In the genomic region with DNA sequence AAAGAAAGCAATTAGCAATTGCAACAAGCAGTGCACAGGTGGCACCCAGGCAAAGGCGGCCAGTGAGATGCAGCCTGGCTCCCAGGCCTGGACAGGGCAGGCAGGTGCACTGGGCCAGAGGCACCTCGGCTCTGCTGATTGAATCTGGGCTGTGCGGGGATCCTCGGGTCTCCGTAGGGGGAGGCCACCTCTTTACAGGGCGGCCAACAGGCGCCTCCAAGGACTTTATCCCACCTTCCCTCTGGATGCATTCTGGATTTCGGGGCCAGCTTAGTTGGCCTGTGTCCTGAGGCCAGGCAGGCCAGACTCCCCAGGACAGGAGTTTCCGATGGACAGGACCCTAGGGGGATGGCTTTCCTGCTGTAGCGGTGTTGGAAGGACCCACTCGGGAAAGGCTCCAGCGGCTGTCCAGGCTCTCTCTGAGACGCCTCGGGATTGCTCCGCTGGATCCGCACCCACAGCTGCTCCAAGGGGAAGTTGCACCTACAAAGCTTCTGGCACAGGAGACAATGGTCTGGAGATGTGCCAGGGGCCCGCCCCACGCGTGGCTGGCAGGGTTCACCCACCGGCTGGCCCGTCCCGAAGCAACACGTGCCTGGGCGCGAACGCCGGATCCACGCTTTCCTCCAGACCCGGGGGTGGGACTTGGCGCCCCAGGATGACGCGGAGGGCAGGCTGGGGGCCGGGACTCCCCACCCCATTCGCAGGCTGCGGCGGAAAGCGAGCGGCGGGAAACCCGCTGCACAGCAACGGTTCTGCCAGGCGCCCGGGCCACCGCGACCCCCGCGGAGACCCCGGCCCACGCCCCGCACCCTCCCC, we compare ENCODE assay signal across 9 cellular contexts. TPM values are rescaled to one million over a fixed set of nuclear protein-coding genes. Genes with fewer than 3 reads are reported as not detected.
A peak's percentile ranks its signal among the peaks of the same experiment; 100 is the strongest.
DNase-seq lines count a peak whose midpoint lies in the region; ATAC-seq and TF ChIP-seq lines count a peak whose summit lies in the region.
"Had no signal": no experiment of that assay in that cellular context is flagged by ENCODE, and none has a peak within 500 bp of the region (broad histone marks: within the 10 kb centered on the region; RNA-seq: fewer than 3 reads in every experiment).

No MANE protein-coding gene starts in this region.

- DNase-seq in DMS 273 treated with DMSO at 0.1 percent for 48 hours (lab: John Stamatoyannopoulos, UW) (peak; percentile 48), HFF-Myc (ENCODE audit: extremely low read depth, low read depth) (peak; percentile 32), NCI-H69 (lab: John Stamatoyannopoulos, UW) (peak; percentile 89), epithelial cell of proximal tubule (ENCODE audit: low read depth) (no peak)
- DNase-seq in activated CD8-positive, alpha-beta memory T cell treated with anti-CD3 and anti-CD28 coated beads, Interleukin-2, amount 50 U/mL, for 4 hours: peak; percentile 80
- DNase-seq in stimulated activated CD8-positive, alpha-beta memory T cell treated with anti-CD3 and anti-CD28 coated beads, Interleukin-7, amount 100 ng/mL, for 24 hours (ENCODE audit: low read depth): peak; percentile 61

- H3K27me3 ChIP-seq in mucosa of rectum (ENCODE audit: control insufficient read depth in 2 of 2, insufficient read depth in 2 of 2, low read length in 2 of 2): no peaks in the 10 kb centered on the region

- no peak for ATAC-seq in HG02981 (IDR thresholded peaks at IDR 0.05; ENCODE audit: unreplicated experiment)

- peak overlapping the region; percentile 77 for H3K4me3 ChIP-seq in HFF-Myc (replicated peaks; ENCODE audit: low read depth, low read length)
- peak overlapping the region; percentile 60 for H3K4me3 ChIP-seq in epithelial cell of proximal tubule (ENCODE audit: low read depth, low read length)
- peak overlapping the region; percentile 54 to 65 for H3K4me3 ChIP-seq in mucosa of rectum (ENCODE audit: low read length in 2 of 2)

- peak overlapping the region in 1 of 2 donors; percentile 56 for H3K27ac ChIP-seq in mucosa of rectum (ENCODE audit: low read depth in 2 of 2, low read length in 2 of 2)
- H3K27ac ChIP-seq: epithelial cell of prostate had no signal

- H3K9ac ChIP-seq in mucosa of rectum (ENCODE audit: low read depth in 1 of 2, low read length in 2 of 2): peak overlapping the region in 1 of 2 donors; percentile 59

- no peaks in the 10 kb centered on the region for H3K36me3 ChIP-seq in mucosa of rectum (ENCODE audit: control insufficient read depth in 2 of 2, insufficient read depth in 2 of 2, low read length in 2 of 2)

- peaks cover 4 to 5% of the 10 kb centered on the region in 2 donors for H3K4me1 ChIP-seq in mucosa of rectum (ENCODE audit: control insufficient read depth in 2 of 2, insufficient read depth in 2 of 2, low read length in 2 of 2)

- TF ChIP-seq CTCF in HFF-Myc (IDR thresholded peaks at IDR 0.05; ENCODE audit: low read depth, low read length, missing control alignments) (no peak), epithelial cell of proximal tubule (conservative IDR thresholded peaks at IDR 0.05; ENCODE audit: low read depth, low read length) (no peak)

- H3K9me3 ChIP-seq in mucosa of rectum (ENCODE audit: control insufficient read depth in 2 of 2, low read length in 2 of 2): no peaks in the 10 kb centered on the region

RNA-seq across cellular contexts. Expression of gene SLC19A1, which starts 0.8 kb away (rescaled TPM):
- total RNA-seq in epithelial cell of proximal tubule: 19.3 and 34.7 TPM in 2 replicates
